Comparison of ENCODE assay signal across 1 cellular context in the genomic region with DNA sequence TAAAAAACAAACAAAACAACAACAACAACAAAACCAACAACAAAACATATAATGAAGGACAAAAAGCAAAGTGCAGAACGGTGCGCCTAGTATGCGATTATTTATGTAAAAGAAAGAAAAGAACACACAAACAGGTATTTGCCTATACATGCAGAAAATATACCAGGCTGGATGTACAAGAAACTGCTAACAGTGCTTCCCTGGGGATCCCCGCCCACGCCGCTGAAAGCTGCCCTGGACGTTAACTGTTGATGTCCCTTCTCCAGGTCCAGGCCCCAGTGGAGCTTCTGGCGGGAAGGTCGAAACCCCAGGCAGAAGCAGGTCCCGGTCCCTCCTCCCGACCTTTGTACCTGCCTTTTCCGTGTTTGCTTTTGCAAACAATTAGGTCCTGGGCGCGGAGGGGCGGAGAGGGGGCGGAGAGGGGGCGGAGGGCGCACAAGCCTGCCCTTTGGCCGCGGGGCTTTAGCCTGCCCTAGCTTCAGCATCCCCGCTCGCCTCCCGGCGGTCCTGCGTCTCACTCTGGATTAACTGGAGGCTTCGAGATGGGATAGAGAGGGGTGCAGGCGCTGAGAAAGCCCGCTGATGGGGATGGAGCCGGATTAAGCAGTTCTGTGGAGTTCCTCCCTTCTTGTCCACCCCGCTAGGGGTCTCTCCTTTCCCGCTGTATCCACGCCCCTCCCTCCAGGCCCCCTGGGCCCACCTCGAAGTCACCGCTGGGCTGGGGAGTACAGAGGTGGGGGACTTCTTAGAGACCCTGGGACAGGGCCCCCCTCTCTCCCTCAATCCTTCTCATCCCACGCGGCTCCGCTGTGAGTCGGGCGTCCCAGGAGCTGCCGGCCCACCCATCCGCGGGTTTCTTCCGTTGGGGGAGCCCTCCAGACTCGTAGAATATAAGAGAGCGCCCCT.
A peak's percentile ranks its signal among the peaks of the same experiment; 100 is the strongest.
TF ChIP-seq lines count a peak whose summit lies in the region.

No MANE protein-coding gene starts in this region.

TF ChIP-seq in HepG2, 621 proteins besides CTCF, POLR2A, EP300 and RAD21 (continued from another document and continues in another):
- TF ChIP-seq AHDC1 (CRISPR knock-in tag; IDR thresholded peaks at IDR 0.05; ENCODE audit: borderline replicate concordance) (peak; percentile 87), AGO1 (IDR thresholded peaks at IDR 0.05; ENCODE audit: low read depth, low read length, poor library complexity, severe bottlenecking) (no peak), STAT5B (CRISPR knock-in tag; IDR thresholded peaks at IDR 0.05) (peak; percentile 64; the same call in 1 of the 2 replicates), CEBPZ (IDR thresholded peaks at IDR 0.05; ENCODE audit: low read length) (no peak), ZEB1 (IDR thresholded peaks at IDR 0.05; ENCODE audit: insufficient replicate concordance, low read depth) (no peak), LBX2 (CRISPR knock-in tag; IDR thresholded peaks at IDR 0.05; ENCODE audit: borderline replicate concordance) (0 out of 2 replicates have a peak, but pooled peaks have one; percentile 30), STAG1 (CRISPR knock-in tag; IDR thresholded peaks at IDR 0.05) (no peak; the same call in none of the 2 replicates), ZNF329 (CRISPR knock-in tag; IDR thresholded peaks at IDR 0.05; ENCODE audit: low read depth) (0 out of 2 replicates have a peak, but pooled peaks have one; percentile 17), ZNF569 (CRISPR knock-in tag; IDR thresholded peaks at IDR 0.05; ENCODE audit: borderline replicate concordance) (no peak), ZKSCAN5 (CRISPR knock-in tag; IDR thresholded peaks at IDR 0.05) (no peak), ZMAT3 (CRISPR knock-in tag; conservative IDR thresholded peaks at IDR 0.05) (peak; percentile 87), ZFAT (CRISPR knock-in tag; conservative IDR thresholded peaks at IDR 0.05) (no peak), ZFP36 (IDR thresholded peaks at IDR 0.05; ENCODE audit: borderline replicate concordance, low read depth, low read length, partially characterized antibody) (no peak), HINFP (CRISPR knock-in tag; IDR thresholded peaks at IDR 0.05; ENCODE audit: low read depth) (peak; percentile 83; the same call in 1 of the 2 replicates), GTF3A (CRISPR knock-in tag; conservative IDR thresholded peaks at IDR 0.05) (no peak; the same call in none of the 2 replicates), ZNF709 (CRISPR knock-in tag; IDR thresholded peaks at IDR 0.05) (no peak), SP140L (CRISPR knock-in tag; IDR thresholded peaks at IDR 0.05; ENCODE audit: borderline replicate concordance) (peak; percentile 46; the same call in 1 of the 2 replicates), ELF4 (CRISPR knock-in tag; IDR thresholded peaks at IDR 0.05; ENCODE audit: borderline replicate concordance) (no peak), KDM4B (CRISPR knock-in tag; IDR thresholded peaks at IDR 0.05) (peak; percentile 61; the same call in 1 of the 2 replicates), JARID2 (CRISPR knock-in tag; IDR thresholded peaks at IDR 0.05; ENCODE audit: insufficient replicate concordance) (no peak), FOXA1 (IDR thresholded peaks at IDR 0.05) (peak; percentile 75; the same call in 1 of the 2 replicates), FOXA1 (CRISPR knock-in tag; IDR thresholded peaks at IDR 0.05) (peak; percentile 98)
- TF ChIP-seq, protein P1, sequence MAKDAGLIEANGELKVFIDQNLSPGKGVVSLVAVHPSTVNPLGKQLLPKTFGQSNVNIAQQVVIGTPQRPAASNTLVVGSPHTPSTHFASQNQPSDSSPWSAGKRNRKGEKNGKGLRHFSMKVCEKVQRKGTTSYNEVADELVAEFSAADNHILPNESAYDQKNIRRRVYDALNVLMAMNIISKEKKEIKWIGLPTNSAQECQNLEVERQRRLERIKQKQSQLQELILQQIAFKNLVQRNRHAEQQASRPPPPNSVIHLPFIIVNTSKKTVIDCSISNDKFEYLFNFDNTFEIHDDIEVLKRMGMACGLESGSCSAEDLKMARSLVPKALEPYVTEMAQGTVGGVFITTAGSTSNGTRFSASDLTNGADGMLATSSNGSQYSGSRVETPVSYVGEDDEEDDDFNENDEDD (CRISPR knock-in tag; IDR thresholded peaks at IDR 0.05; ENCODE audit: borderline replicate concordance) = peak; percentile 98
- TF ChIP-seq, protein P2, sequence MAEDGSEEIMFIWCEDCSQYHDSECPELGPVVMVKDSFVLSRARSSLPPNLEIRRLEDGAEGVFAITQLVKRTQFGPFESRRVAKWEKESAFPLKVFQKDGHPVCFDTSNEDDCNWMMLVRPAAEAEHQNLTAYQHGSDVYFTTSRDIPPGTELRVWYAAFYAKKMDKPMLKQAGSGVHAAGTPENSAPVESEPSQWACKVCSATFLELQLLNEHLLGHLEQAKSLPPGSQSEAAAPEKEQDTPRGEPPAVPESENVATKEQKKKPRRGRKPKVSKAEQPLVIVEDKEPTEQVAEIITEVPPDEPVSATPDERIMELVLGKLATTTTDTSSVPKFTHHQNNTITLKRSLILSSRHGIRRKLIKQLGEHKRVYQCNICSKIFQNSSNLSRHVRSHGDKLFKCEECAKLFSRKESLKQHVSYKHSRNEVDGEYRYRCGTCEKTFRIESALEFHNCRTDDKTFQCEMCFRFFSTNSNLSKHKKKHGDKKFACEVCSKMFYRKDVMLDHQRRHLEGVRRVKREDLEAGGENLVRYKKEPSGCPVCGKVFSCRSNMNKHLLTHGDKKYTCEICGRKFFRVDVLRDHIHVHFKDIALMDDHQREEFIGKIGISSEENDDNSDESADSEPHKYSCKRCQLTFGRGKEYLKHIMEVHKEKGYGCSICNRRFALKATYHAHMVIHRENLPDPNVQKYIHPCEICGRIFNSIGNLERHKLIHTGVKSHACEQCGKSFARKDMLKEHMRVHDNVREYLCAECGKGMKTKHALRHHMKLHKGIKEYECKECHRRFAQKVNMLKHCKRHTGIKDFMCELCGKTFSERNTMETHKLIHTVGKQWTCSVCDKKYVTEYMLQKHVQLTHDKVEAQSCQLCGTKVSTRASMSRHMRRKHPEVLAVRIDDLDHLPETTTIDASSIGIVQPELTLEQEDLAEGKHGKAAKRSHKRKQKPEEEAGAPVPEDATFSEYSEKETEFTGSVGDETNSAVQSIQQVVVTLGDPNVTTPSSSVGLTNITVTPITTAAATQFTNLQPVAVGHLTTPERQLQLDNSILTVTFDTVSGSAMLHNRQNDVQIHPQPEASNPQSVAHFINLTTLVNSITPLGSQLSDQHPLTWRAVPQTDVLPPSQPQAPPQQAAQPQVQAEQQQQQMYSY (CRISPR knock-in tag; IDR thresholded peaks at IDR 0.05) = peak; percentile 76; the same call in 1 of the 2 replicates
- TF ChIP-seq, protein P3, sequence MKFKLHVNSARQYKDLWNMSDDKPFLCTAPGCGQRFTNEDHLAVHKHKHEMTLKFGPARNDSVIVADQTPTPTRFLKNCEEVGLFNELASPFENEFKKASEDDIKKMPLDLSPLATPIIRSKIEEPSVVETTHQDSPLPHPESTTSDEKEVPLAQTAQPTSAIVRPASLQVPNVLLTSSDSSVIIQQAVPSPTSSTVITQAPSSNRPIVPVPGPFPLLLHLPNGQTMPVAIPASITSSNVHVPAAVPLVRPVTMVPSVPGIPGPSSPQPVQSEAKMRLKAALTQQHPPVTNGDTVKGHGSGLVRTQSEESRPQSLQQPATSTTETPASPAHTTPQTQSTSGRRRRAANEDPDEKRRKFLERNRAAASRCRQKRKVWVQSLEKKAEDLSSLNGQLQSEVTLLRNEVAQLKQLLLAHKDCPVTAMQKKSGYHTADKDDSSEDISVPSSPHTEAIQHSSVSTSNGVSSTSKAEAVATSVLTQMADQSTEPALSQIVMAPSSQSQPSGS (CRISPR knock-in tag; IDR thresholded peaks at IDR 0.05) = peak; percentile 89
